Comparison of ENCODE assay signal across 8 cellular contexts in genomic region chr2:235116885-235117492, GRCh38.
DNase-seq lines count a peak whose midpoint lies in the region; ATAC-seq, FAIRE-seq and TF ChIP-seq lines count a peak whose summit lies in the region.

No MANE protein-coding gene starts in this region.

- TF ChIP-seq CTCF in Caco-2 (IDR thresholded peaks at IDR 0.05; ENCODE audit: insufficient read depth in 1 of 2, low read depth in 1 of 2, low read length in 1 of 2, severe bottlenecking in 1 of 2, unreplicated experiment in 1 of 2): peak; percentile 39 to 46
- TF ChIP-seq CTCF in RWPE2 (IDR thresholded peaks at IDR 0.05; ENCODE audit: poor library complexity, severe bottlenecking): peak; percentile 85
- TF ChIP-seq CTCF in fibroblast of villous mesenchyme (IDR thresholded peaks at IDR 0.05; ENCODE audit: insufficient read depth, low read depth, low read length): peak; percentile 60

- H3K4me3 Mint-ChIP-seq in Caco-2 (ENCODE audit: unreplicated experiment): no peak overlapping the region
- no peak overlapping the region for H3K4me3 Mint-ChIP-seq in activated CD4-positive, alpha-beta T cell treated with anti-CD3 and anti-CD28 coated beads for 36 hours

- no TSS peak for BruUV-seq in Caco-2 (replicated peaks; lab: Mats Ljungman, UMichigan)

- 4 to 9% (median 5%) methylated on average over 3 of the region's 3 CpGs for WGBS in small intestine, 3 donors

- H3K4me1 ChIP-seq in Caco-2: no peaks in the 10 kb centered on the region
- no peaks in the 10 kb centered on the region for H3K4me1 ChIP-seq in Karpas-422 (ENCODE audit: low read length)
- H3K4me1 ChIP-seq in RWPE2 (ENCODE audit: insufficient read depth, poor library complexity, severe bottlenecking): no peaks in the 10 kb centered on the region
- no peaks in the 10 kb centered on the region for H3K4me1 ChIP-seq in small intestine (ENCODE audit: control insufficient read depth in 2 of 2, insufficient read depth in 1 of 2, low read depth in 1 of 2, low read length in 1 of 2)

- no peaks in the 10 kb centered on the region for H4K20me1 ChIP-seq in Karpas-422 (ENCODE audit: insufficient read depth, low read depth, low read length)

- FAIRE-seq in small intestine (lab: Jason Lieb, UNC): peak; percentile 91

- H3K36me3 ChIP-seq in Caco-2 (ENCODE audit: control insufficient read depth, insufficient read depth, low read length) (no peaks in the 10 kb centered on the region), Karpas-422 (ENCODE audit: insufficient read depth, low read length) (no peaks in the 10 kb centered on the region), RWPE2 (ENCODE audit: low read depth) (no peaks in the 10 kb centered on the region), small intestine (ENCODE audit: control insufficient read depth in 2 of 2, insufficient read depth in 2 of 2, low read length in 2 of 2) (no peaks in the 10 kb centered on the region)

- H3K79me2 ChIP-seq in Karpas-422 (ENCODE audit: low read length): no peaks in the 10 kb centered on the region

- peak in 1 of 2 experiments; percentile 20 for DNase-seq in Caco-2
- peak; percentile 66 for DNase-seq in Karpas-422
- DNase-seq in RWPE2 (ENCODE audit: low spot score): no peak
- DNase-seq in fibroblast of villous mesenchyme (ENCODE audit: low read depth): peak; percentile 65
- peak; percentile 53 for DNase-seq in small intestine
- DNase-seq in stimulated activated CD4-positive, alpha-beta T cell treated with anti-CD3 and anti-CD28 coated beads, Interleukin-4, amount 100 ng/mL, for 4 hours: no peak
- no peak for DNase-seq in activated CD4-positive, alpha-beta T cell treated with anti-CD3 and anti-CD28 coated beads for 36 hours

- no peak overlapping the region for H3K4me2 ChIP-seq in Karpas-422 (ENCODE audit: low read depth, low read length, poor library complexity, severe bottlenecking)

- no peak overlapping the region for H3K9ac ChIP-seq in Karpas-422 (ENCODE audit: low read length)

- H3K36me3 Mint-ChIP-seq in Caco-2 (ENCODE audit: insufficient read depth, unreplicated experiment): no peaks in the 10 kb centered on the region
- no peaks in the 10 kb centered on the region for H3K36me3 Mint-ChIP-seq in activated CD4-positive, alpha-beta T cell treated with anti-CD3 and anti-CD28 coated beads for 36 hours (ENCODE audit: low read depth)

- no peak overlapping the region for H3K27ac Mint-ChIP-seq in Caco-2 (ENCODE audit: unreplicated experiment)
- no peak overlapping the region for H3K27ac Mint-ChIP-seq in activated CD4-positive, alpha-beta T cell treated with anti-CD3 and anti-CD28 coated beads for 36 hours

- no peak overlapping the region for H2AFZ ChIP-seq in Karpas-422 (ENCODE audit: low read length)

- H3K9me3 ChIP-seq in Caco-2: no peaks in the 10 kb centered on the region
- H3K9me3 ChIP-seq in Karpas-422 (ENCODE audit: low read length): no peaks in the 10 kb centered on the region
- no peaks in the 10 kb centered on the region for H3K9me3 ChIP-seq in RWPE2 (ENCODE audit: severe bottlenecking)
- H3K9me3 ChIP-seq in small intestine (ENCODE audit: control insufficient read depth, low read depth): no peaks in the 10 kb centered on the region

- H3K9me3 Mint-ChIP-seq in Caco-2 (ENCODE audit: unreplicated experiment): no peaks in the 10 kb centered on the region
- H3K9me3 Mint-ChIP-seq in activated CD4-positive, alpha-beta T cell treated with anti-CD3 and anti-CD28 coated beads for 36 hours (ENCODE audit: low read depth): peaks cover 6% of the 10 kb centered on the region

- H3K27me3 ChIP-seq in Caco-2 (replicated peaks; ENCODE audit: control insufficient read depth, insufficient read depth, low read length) (no peaks in the 10 kb centered on the region), Karpas-422 (ENCODE audit: low read length) (no peaks in the 10 kb centered on the region), RWPE2 (ENCODE audit: insufficient read depth, poor library complexity, severe bottlenecking) (no peaks in the 10 kb centered on the region), small intestine (ENCODE audit: control insufficient read depth in 2 of 2, insufficient read depth in 2 of 2, low read length in 2 of 2) (no peaks in the 10 kb centered on the region)

- no peak overlapping the region for H3K4me3 ChIP-seq in Caco-2 (ENCODE audit: low read depth, low read length)
- no peak overlapping the region for H3K4me3 ChIP-seq in Karpas-422 (ENCODE audit: low read length)
- H3K4me3 ChIP-seq in RWPE2 (ENCODE audit: severe bottlenecking): no peak overlapping the region
- no peak overlapping the region for H3K4me3 ChIP-seq in fibroblast of villous mesenchyme (ENCODE audit: low read depth, low read length)
- no peak overlapping the region for H3K4me3 ChIP-seq in small intestine (ENCODE audit: low read depth in 1 of 2, low read length in 2 of 2)

- intact Hi-C loops in Caco-2 (cut with micrococcal nuclease; ENCODE audit: unreplicated experiment): loop anchor here (1.0 kb wide), 1 partner anchor 567 kb away; no protein-coding TSS in a partner anchor
- intact Hi-C loops in activated CD4-positive, alpha-beta T cell treated with anti-CD3 and anti-CD28 coated beads for 36 hours (cut with DNase I, micrococcal nuclease): loop anchor here (1.0 kb wide), 1 partner anchor 567 kb away; no protein-coding TSS in a partner anchor

- POLR2A ChIA-PET in Caco-2 (lab: Charles Lee): no interaction called here
- POLR2A ChIA-PET in activated CD4-positive, alpha-beta T cell treated with anti-CD3 and anti-CD28 coated beads for 36 hours (lab: Charles Lee): no interaction called here

- ATAC-seq in RWPE2 (ENCODE audit: low read depth): no peak
- no peak for ATAC-seq in GM18867 (IDR thresholded peaks at IDR 0.05; ENCODE audit: unreplicated experiment)
- no peak for ATAC-seq in activated CD4-positive, alpha-beta T cell treated with anti-CD3 and anti-CD28 coated beads for 36 hours

- CTCF ChIA-PET in Caco-2 (lab: Charles Lee): interaction anchor here (0.7 to 1.2 kb wide), 4 partner anchors 10 to 566 kb away, joined by 3 to 7 read pairs (median 3); no protein-coding TSS in a partner anchor
- CTCF ChIA-PET in activated CD4-positive, alpha-beta T cell treated with anti-CD3 and anti-CD28 coated beads for 36 hours (lab: Charles Lee): interaction anchor here (1.1 to 2.5 kb wide), 8 partner anchors 10 to 981 kb away, joined by 3 to 11 read pairs (median 5); no protein-coding TSS in a partner anchor

- H3K27ac ChIP-seq in Karpas-422 (ENCODE audit: low read length) (no peak overlapping the region), RWPE2 (ENCODE audit: poor library complexity, severe bottlenecking) (no peak overlapping the region), small intestine (ENCODE audit: low read depth in 1 of 2, low read length in 1 of 2) (no peak overlapping the region)

- no peaks in the 10 kb centered on the region for H3K4me1 Mint-ChIP-seq in Caco-2 (ENCODE audit: low read depth, unreplicated experiment)
- no peaks in the 10 kb centered on the region for H3K4me1 Mint-ChIP-seq in activated CD4-positive, alpha-beta T cell treated with anti-CD3 and anti-CD28 coated beads for 36 hours

- no peaks in the 10 kb centered on the region for H3K9me2 ChIP-seq in Karpas-422 (replicated peaks; ENCODE audit: insufficient read depth, low read length)

- peaks cover 2% of the 10 kb centered on the region for H3K27me3 Mint-ChIP-seq in Caco-2 (ENCODE audit: insufficient read depth, unreplicated experiment)
- H3K27me3 Mint-ChIP-seq in activated CD4-positive, alpha-beta T cell treated with anti-CD3 and anti-CD28 coated beads for 36 hours: peaks cover 20% of the 10 kb centered on the region

Comparison
In these comparisons a context has a peak if more than half of its experiments do, and no peak if none do; other contexts are left out.
1. DNase-seq: peak in Karpas-422 (single experiment), fibroblast of villous mesenchyme (single experiment) and small intestine (single experiment); none in RWPE2 (single experiment), stimulated activated CD4-positive, alpha-beta T cell treated with anti-CD3 and anti-CD28 coated beads, Interleukin-4, amount 100 ng/mL, for 4 hours (0 of 2) and activated CD4-positive, alpha-beta T cell treated with anti-CD3 and anti-CD28 coated beads for 36 hours (single experiment).
2. Peak in every context shown above with its lines, with median percentiles within 50 percentile points of each other: CTCF ChIP-seq.